ENCODE assay signal across 8 cellular contexts in genomic region chr13:99859178-99860177, GRCh38.
DNase-seq lines count a peak whose midpoint lies in the region; ATAC-seq and TF ChIP-seq lines count a peak whose summit lies in the region.

No MANE protein-coding gene starts in this region.

- H3K36me3 ChIP-seq in esophagus squamous epithelium, result no peaks in the 10 kb centered on the region

- peaks cover 14% of the 10 kb centered on the region for H3K4me1 Mint-ChIP-seq in activated T-helper 17 cell treated with anti-CD3 and anti-CD28 coated beads, Interleukin-2, amount 50 U/mL, for 72 hours

- no peaks in the 10 kb centered on the region for H3K27me3 ChIP-seq in esophagus squamous epithelium

- no peak overlapping the region for H3K27ac ChIP-seq in esophagus squamous epithelium

- DNase-seq in stimulated activated CD8-positive, alpha-beta memory T cell treated with anti-CD3 and anti-CD28 coated beads, Interleukin-12 subunit alpha, Interleukin-12 subunit beta, amount 100 ng/mL, for 24 hours (ENCODE audit: extremely low read depth), result peak; percentile 51
- DNase-seq in AG08395 (ENCODE audit: low spot score) (no peak), esophagus squamous epithelium (lab: John Stamatoyannopoulos, UW) (no peak), NCI-H1930 (lab: John Stamatoyannopoulos, UW) (no peak), NCI-H774 (lab: John Stamatoyannopoulos, UW) (no peak)

- TF ChIP-seq CTCF in esophagus squamous epithelium (IDR thresholded peaks at IDR 0.05), result no peak

- peaks cover 11% of the 10 kb centered on the region for H3K36me3 Mint-ChIP-seq in activated T-helper 17 cell treated with anti-CD3 and anti-CD28 coated beads, Interleukin-2, amount 50 U/mL, for 72 hours (ENCODE audit: low read depth)

- H3K27me3 Mint-ChIP-seq in activated T-helper 17 cell treated with anti-CD3 and anti-CD28 coated beads, Interleukin-2, amount 50 U/mL, for 72 hours, result peaks cover 8% of the 10 kb centered on the region

- no peak for TF ChIP-seq POLR2A in esophagus squamous epithelium (IDR thresholded peaks at IDR 0.05)

- H3K4me3 Mint-ChIP-seq in activated T-helper 17 cell treated with anti-CD3 and anti-CD28 coated beads, Interleukin-2, amount 50 U/mL, for 72 hours, result peak overlapping the region; percentile 18

- intact Hi-C loops in esophagus squamous epithelium (cut with DNase I), result no loop called here

- no peaks in the 10 kb centered on the region for H3K4me1 ChIP-seq in esophagus squamous epithelium

- ATAC-seq in GM19452 (IDR thresholded peaks at IDR 0.05; ENCODE audit: unreplicated experiment), result peak; percentile 97
- ATAC-seq in HG03097 (IDR thresholded peaks at IDR 0.05; ENCODE audit: low FRiP score, unreplicated experiment), result peak; percentile 82
- ATAC-seq in activated T-helper 17 cell treated with anti-CD3 and anti-CD28 coated beads, Interleukin-2, amount 50 U/mL, for 72 hours (replicated peaks), result peak; percentile 99

- WGBS in esophagus squamous epithelium, 2 donors, result 70 to 89% methylated on average over 15 to 18 of the region's 18 CpGs

- H3K9me3 Mint-ChIP-seq in activated T-helper 17 cell treated with anti-CD3 and anti-CD28 coated beads, Interleukin-2, amount 50 U/mL, for 72 hours, result no peaks in the 10 kb centered on the region

- no peaks in the 10 kb centered on the region for H3K9me3 ChIP-seq in esophagus squamous epithelium

- no peak overlapping the region for H3K4me3 ChIP-seq in esophagus squamous epithelium

- H3K27ac Mint-ChIP-seq in activated T-helper 17 cell treated with anti-CD3 and anti-CD28 coated beads, Interleukin-2, amount 50 U/mL, for 72 hours, result peak overlapping the region; percentile 64
